ENCODE assay signal across 8 cellular contexts in genomic region chr14:100376751-100377171, GRCh38. TPM values are rescaled to one million over a fixed set of nuclear protein-coding genes. Genes with fewer than 3 reads are reported as not detected.
DNase-seq lines count a peak whose midpoint lies in the region; ATAC-seq and TF ChIP-seq lines count a peak whose summit lies in the region.

No MANE protein-coding gene starts in this region.

- H3K4me3 ChIP-seq in fibroblast of pulmonary artery (replicated peaks; ENCODE audit: low read depth, low read length), result peak overlapping the region; percentile 88
- H3K4me3 ChIP-seq in gastrocnemius medialis, result peak overlapping the region; percentile 73 to 90 (median 85)

- no peaks in the 10 kb centered on the region for H3K27me3 Mint-ChIP-seq in activated CD8-positive, alpha-beta memory T cell treated with anti-CD3 and anti-CD28 coated beads, Interleukin-2, amount 10 ng/mL, durations not matched to agents 7 days and 5 days

- peak overlapping the region; percentile 80 to 88 (median 86) for H3K27ac ChIP-seq in gastrocnemius medialis

- ATAC-seq in activated CD8-positive, alpha-beta memory T cell treated with anti-CD3 and anti-CD28 coated beads, Interleukin-2, amount 10 ng/mL, durations not matched to agents 7 days and 5 days, result no peak
- ATAC-seq in gastrocnemius medialis (no peak), HG02981 (IDR thresholded peaks at IDR 0.05; ENCODE audit: unreplicated experiment) (no peak), GM21526 (IDR thresholded peaks at IDR 0.05; ENCODE audit: low FRiP score, unreplicated experiment) (no peak)

- H3K4me3 Mint-ChIP-seq in activated CD8-positive, alpha-beta memory T cell treated with anti-CD3 and anti-CD28 coated beads, Interleukin-2, amount 10 ng/mL, durations not matched to agents 7 days and 5 days, result peak overlapping the region; percentile 85

- in situ Hi-C loops in gastrocnemius medialis (cut with MboI; ENCODE audit: low sequenced_read_pairs in 4 of 4), result loop anchor here in 1 of 4 donors (25.0 kb wide), 1 partner anchor 389 kb away; no protein-coding TSS in a partner anchor

- peaks cover 24 to 25% of the 10 kb centered on the region in 2 donors for H3K4me1 ChIP-seq in gastrocnemius medialis

- CTCF ChIA-PET in activated CD8-positive, alpha-beta memory T cell treated with anti-CD3 and anti-CD28 coated beads, Interleukin-2, amount 10 ng/mL, durations not matched to agents 7 days and 5 days (lab: Charles Lee), result interaction anchor here (0.9 to 2.4 kb wide), 10 partner anchors 19 to 272 kb away, joined by 3 to 20 read pairs (median 4); no protein-coding TSS in a partner anchor

- H3K27me3 ChIP-seq in gastrocnemius medialis, result no peaks in the 10 kb centered on the region

- H3K9me3 ChIP-seq in gastrocnemius medialis, result no peaks in the 10 kb centered on the region

- peaks cover 46% of the 10 kb centered on the region for H3K4me1 Mint-ChIP-seq in activated CD8-positive, alpha-beta memory T cell treated with anti-CD3 and anti-CD28 coated beads, Interleukin-2, amount 10 ng/mL, durations not matched to agents 7 days and 5 days

- H3K9me3 Mint-ChIP-seq in activated CD8-positive, alpha-beta memory T cell treated with anti-CD3 and anti-CD28 coated beads, Interleukin-2, amount 10 ng/mL, durations not matched to agents 7 days and 5 days (ENCODE audit: low read depth), result no peaks in the 10 kb centered on the region

- intact Hi-C loops in gastrocnemius medialis (cut with DNase I; ENCODE audit: low total_unique reads), result loop anchor here (1.0 to 5.0 kb wide), 5 partner anchors 70 to 394 kb away; partner anchors contain the start of gene SLC25A29

- TF ChIP-seq POLR2A in gastrocnemius medialis (IDR thresholded peaks at IDR 0.05), result no peak

- DNase-seq in activated CD8-positive, alpha-beta memory T cell treated with anti-CD3 and anti-CD28 coated beads, Interleukin-2, amount 10 ng/mL, durations not matched to agents 7 days and 5 days, result no peak
- DNase-seq in activated CD8-positive, alpha-beta memory T cell treated with anti-CD3 and anti-CD28 coated beads, Interleukin-2, amount 50 U/mL, for 4 hours, result no peak
- peak; percentile 27 for DNase-seq in SW480 (ENCODE audit: low spot score)
- DNase-seq in fibroblast of pulmonary artery (ENCODE audit: low read depth), result no peak
- no peak for DNase-seq in gastrocnemius medialis
- DNase-seq in cerebellar cortex (ENCODE audit: low spot score), result no peak

- peak overlapping the region; percentile 92 for H3K27ac Mint-ChIP-seq in activated CD8-positive, alpha-beta memory T cell treated with anti-CD3 and anti-CD28 coated beads, Interleukin-2, amount 10 ng/mL, durations not matched to agents 7 days and 5 days

- H3K36me3 ChIP-seq in gastrocnemius medialis, result no peaks in the 10 kb centered on the region

- TF ChIP-seq CTCF in fibroblast of pulmonary artery (IDR thresholded peaks at IDR 0.05; ENCODE audit: low read length, missing control alignments) (peak; percentile 33), gastrocnemius medialis (IDR thresholded peaks at IDR 0.05 in 4 of 5, conservative IDR thresholded peaks at IDR 0.05 in 1 of 5) (peak in 1 of 5 experiments; percentile 11)

- H3K36me3 Mint-ChIP-seq in activated CD8-positive, alpha-beta memory T cell treated with anti-CD3 and anti-CD28 coated beads, Interleukin-2, amount 10 ng/mL, durations not matched to agents 7 days and 5 days, result peaks cover 31% of the 10 kb centered on the region

RNA-seq across cellular contexts. Expression of gene WDR25, which starts 0.5 kb away (rescaled TPM):
- 1 to 10 TPM; 8.1 to 9.5 TPM for total RNA-seq in activated CD8-positive, alpha-beta memory T cell treated with anti-CD3 and anti-CD28 coated beads, Interleukin-2, amount 10 ng/mL, durations not matched to agents 7 days and 5 days
- 10 to 100 TPM in 2 of 4 donors, 1 to 10 TPM in 2; 5.9 to 12.2 (median 10.4) TPM for total RNA-seq in gastrocnemius medialis

RNA-seq across cellular contexts. Expression of gene SLC25A47, which starts 53.6 kb away (rescaled TPM):
- not detected for total RNA-seq in activated CD8-positive, alpha-beta memory T cell treated with anti-CD3 and anti-CD28 coated beads, Interleukin-2, amount 10 ng/mL, durations not matched to agents 7 days and 5 days
- total RNA-seq in gastrocnemius medialis, result 1 to 10 TPM in 1 of 4 donors, under 1 TPM in 1, not detected in 2; 0.46 to 1.3 TPM
